In genomic region chr10:132666733-132667612, GRCh38 we compare ENCODE assay signal across 17 cellular contexts.
DNase-seq lines count a peak whose midpoint lies in the region; ATAC-seq, FAIRE-seq and TF ChIP-seq lines count a peak whose summit lies in the region.
"Had no signal": no experiment of that assay in that cellular context is flagged by ENCODE, and none has a peak within 500 bp of the region (broad histone marks: within the 10 kb centered on the region; RNA-seq: fewer than 3 reads in every experiment).

No MANE protein-coding gene starts in this region.

- H3K79me2 ChIP-seq in keratinocyte (ENCODE audit: control insufficient read depth, insufficient read depth, low read length) = no peaks in the 10 kb centered on the region

- H3K27ac ChIP-seq in A549 (peak overlapping the region; percentile 65 to 84), HEK293 (ENCODE audit: extremely low read depth, low read depth, low read length) (no peak overlapping the region), keratinocyte (ENCODE audit: control insufficient read depth, insufficient read depth, low read length) (peak overlapping the region; percentile 87)
- H3K27ac ChIP-seq: psoas muscle, uterus had no signal

- TF ChIP-seq EP300 in A549 (IDR thresholded peaks at IDR 0.05) = no peak

- POLR2A ChIA-PET in A549 (lab: Yijun Ruan, JAX) = no interaction called here
- POLR2A ChIA-PET in HEK293 (lab: Yijun Ruan, JAX) = no interaction called here
- POLR2A ChIA-PET in T-cell (lab: Charles Lee) = interaction anchor here in 1 of 2 donors (0.5 kb wide), 1 partner anchor 765 kb away, joined by 3 read pairs; no protein-coding TSS in a partner anchor

- H3K27ac Mint-ChIP-seq in activated T-helper 17 cell treated with anti-CD3 and anti-CD28 coated beads, Interleukin-2, amount 50 U/mL, for 72 hours = peak overlapping the region; percentile 86
- H3K27ac Mint-ChIP-seq in T-cell = no peak overlapping the region
- H3K27ac Mint-ChIP-seq: activated CD8-positive, alpha-beta memory T cell treated with anti-CD3 and anti-CD28 coated beads, Interleukin-2, amount 10 ng/mL, durations not matched to agents 7 days and 5 days; B cell had no signal

- TF ChIP-seq CTCF in A549 (IDR thresholded peaks at IDR 0.05) = no peak
- no peak for TF ChIP-seq CTCF in HEK293 (tag by site-specific recombination; IDR thresholded peaks at IDR 0.05)
- no peak for TF ChIP-seq CTCF in keratinocyte (optimal IDR thresholded peaks at IDR 0.05 in 1 of 3, IDR thresholded peaks at IDR 0.05 in 1 of 3, conservative IDR thresholded peaks at IDR 0.05 in 1 of 3; ENCODE audit: extremely low read depth in 1 of 3, insufficient read depth in 2 of 3, low read length in 3 of 3)

- no peak for TF ChIP-seq RAD21 in A549 (conservative IDR thresholded peaks at IDR 0.05 in 1 of 2, IDR thresholded peaks at IDR 0.05 in 1 of 2)

- peaks cover 11% of the 10 kb centered on the region for H3K4me1 Mint-ChIP-seq in activated T-helper 17 cell treated with anti-CD3 and anti-CD28 coated beads, Interleukin-2, amount 50 U/mL, for 72 hours
- peaks cover 0 to 6% (median 5%) of the 10 kb centered on the region in 3 donors for H3K4me1 Mint-ChIP-seq in T-cell
- H3K4me1 Mint-ChIP-seq: B cell had no signal

- no peak overlapping the region for H3K4me3 ChIP-seq in A549
- no peak overlapping the region for H3K4me3 ChIP-seq in HEK293 (ENCODE audit: low read depth, low read length)
- no peak overlapping the region for H3K4me3 ChIP-seq in keratinocyte (ENCODE audit: control insufficient read depth in 2 of 3, extremely low read depth in 1 of 3, insufficient read depth in 2 of 3, low read depth in 1 of 3, low read length in 3 of 3)
- H3K4me3 ChIP-seq: psoas muscle, uterus had no signal

- H2AFZ ChIP-seq in keratinocyte (ENCODE audit: control insufficient read depth, low read length) = no peak overlapping the region

- H3K36me3 Mint-ChIP-seq in activated T-helper 17 cell treated with anti-CD3 and anti-CD28 coated beads, Interleukin-2, amount 50 U/mL, for 72 hours (ENCODE audit: low read depth) = peaks cover 6% of the 10 kb centered on the region
- peaks cover 6% of the 10 kb centered on the region for H3K36me3 Mint-ChIP-seq in T-cell
- H3K36me3 Mint-ChIP-seq: activated CD8-positive, alpha-beta memory T cell treated with anti-CD3 and anti-CD28 coated beads, Interleukin-2, amount 10 ng/mL, durations not matched to agents 7 days and 5 days had no signal

- TF ChIP-seq POLR2A in A549 (IDR thresholded peaks at IDR 0.05; ENCODE audit: low read length) = no peak

- 66% methylated on average over 18 of the region's 18 CpGs for WGBS in A549 (ENCODE audit: missing lambda C conversion rate)

- CTCF ChIA-PET in A549 (lab: Yijun Ruan, JAX) (interaction anchor here (1.0 to 7.1 kb wide), 3 partner anchors 12 to 273 kb away, joined by 3 to 61 read pairs (median 4); no protein-coding TSS in a partner anchor), HEK293 (lab: Yijun Ruan, JAX) (interaction anchor here (0.8 to 5.0 kb wide), 2 partner anchors 13 to 208 kb away, joined by 3 to 24 read pairs; no protein-coding TSS in a partner anchor), T-cell (lab: Charles Lee) (no interaction called here)

- no peaks in the 10 kb centered on the region for H4K20me1 ChIP-seq in keratinocyte (ENCODE audit: control insufficient read depth, extremely low read depth, insufficient read depth, low read length)

- H3K4me3 Mint-ChIP-seq in activated T-helper 17 cell treated with anti-CD3 and anti-CD28 coated beads, Interleukin-2, amount 50 U/mL, for 72 hours = peak overlapping the region; percentile 47
- no peak overlapping the region for H3K4me3 Mint-ChIP-seq in T-cell
- H3K4me3 Mint-ChIP-seq: activated CD8-positive, alpha-beta memory T cell treated with anti-CD3 and anti-CD28 coated beads, Interleukin-2, amount 10 ng/mL, durations not matched to agents 7 days and 5 days; B cell had no signal

- H3K36me3 ChIP-seq in HEK293 (ENCODE audit: control insufficient read depth in 2 of 2, insufficient read depth in 1 of 2, low read length in 2 of 2) = no peaks in the 10 kb centered on the region
- H3K36me3 ChIP-seq in keratinocyte (ENCODE audit: control insufficient read depth in 2 of 2, extremely low read depth in 1 of 2, insufficient read depth in 2 of 2, low read length in 2 of 2) = no peaks in the 10 kb centered on the region
- H3K36me3 ChIP-seq: uterus had no signal

- ATAC-seq in A549 (peak in 1 of 2 experiments; percentile 51; a peak in 3 of 6 replicates), T-cell (replicated peaks in 1 of 4) (no peak), GM18868 (IDR thresholded peaks at IDR 0.05; ENCODE audit: unreplicated experiment) (no peak)
- ATAC-seq in activated T-helper 17 cell treated with anti-CD3 and anti-CD28 coated beads, Interleukin-2, amount 50 U/mL, for 72 hours (replicated peaks) = no peak

- peak overlapping the region; percentile 75 for H3K4me2 ChIP-seq in A549
- H3K4me2 ChIP-seq in keratinocyte (ENCODE audit: control insufficient read depth, extremely low read depth, insufficient read depth, low read depth, low read length) = peak overlapping the region; percentile 77

- no peaks in the 10 kb centered on the region for H3K9me3 Mint-ChIP-seq in activated T-helper 17 cell treated with anti-CD3 and anti-CD28 coated beads, Interleukin-2, amount 50 U/mL, for 72 hours
- H3K9me3 Mint-ChIP-seq in T-cell = no peaks in the 10 kb centered on the region

- H3K9me3 ChIP-seq in A549 = no peaks in the 10 kb centered on the region
- H3K9me3 ChIP-seq in HEK293 (ENCODE audit: control insufficient read depth, insufficient read depth, low read depth, low read length) = no peaks in the 10 kb centered on the region
- H3K9me3 ChIP-seq in keratinocyte (ENCODE audit: control insufficient read depth, low read depth, low read length) = no peaks in the 10 kb centered on the region
- H3K9me3 ChIP-seq: psoas muscle, uterus had no signal

- H3K9me1 ChIP-seq in keratinocyte (ENCODE audit: control insufficient read depth, extremely low read depth, insufficient read depth, low read length) = peaks cover 2% of the 10 kb centered on the region

- no peaks in the 10 kb centered on the region for H3K27me3 ChIP-seq in keratinocyte (ENCODE audit: control insufficient read depth, extremely low read depth, insufficient read depth, low read length)
- H3K27me3 ChIP-seq: uterus had no signal

- DNase-seq in A549 (ENCODE audit: low read depth in 1 of 2, low spot score in 1 of 2) = peak in 1 of 2 experiments; percentile 31
- DNase-seq in keratinocyte (ENCODE audit: low read depth, low spot score) = no peak
- no peak for DNase-seq in COLO668 (lab: John Stamatoyannopoulos, UW; ENCODE audit: unreplicated experiment)
- no peak for DNase-seq in T-cell
- no peak for DNase-seq in NCI-H446 (lab: John Stamatoyannopoulos, UW)
- DNase-seq: activated CD8-positive, alpha-beta memory T cell treated with anti-CD3 and anti-CD28 coated beads, Interleukin-2, amount 10 ng/mL, durations not matched to agents 7 days and 5 days; activated naive CD4-positive, alpha-beta T cell treated with anti-CD3 and anti-CD28 coated beads, Interleukin-2, amount 50 U/mL, for 16 hours; cortex of kidney; NCI-H1092 treated with DMSO at 0.1 percent for 48 hours; SIG-M5; stimulated activated CD4-positive, alpha-beta T cell treated with anti-CD3 and anti-CD28 coated beads, Interleukin-1b, Interleukin-23, amount 100 ng/mL, for 48 hours; uterus had no signal

- dilution Hi-C loops in keratinocyte (cut with MboI; ENCODE audit: extremely low pct_ligation_motif_present, low sequenced_read_pairs) = no loop called here

- FAIRE-seq in A549 (lab: Jason Lieb, UNC) (no peak), keratinocyte (lab: Jason Lieb, UNC) (no peak)

- H3K4me1 ChIP-seq in A549 (peaks cover 31% of the 10 kb centered on the region), HEK293 (ENCODE audit: control insufficient read depth, insufficient read depth, low read length) (no peaks in the 10 kb centered on the region; the same call in 1 of the 2 replicates), keratinocyte (ENCODE audit: control insufficient read depth, extremely low read depth, insufficient read depth, low read length) (peaks cover 20% of the 10 kb centered on the region)
- H3K4me1 ChIP-seq: psoas muscle had no signal

- H3K9ac ChIP-seq in keratinocyte (ENCODE audit: control insufficient read depth, extremely low read depth, insufficient read depth, low read length) = peak overlapping the region; percentile 36

- no peaks in the 10 kb centered on the region for H3K27me3 Mint-ChIP-seq in activated T-helper 17 cell treated with anti-CD3 and anti-CD28 coated beads, Interleukin-2, amount 50 U/mL, for 72 hours
- no peaks in the 10 kb centered on the region for H3K27me3 Mint-ChIP-seq in T-cell
- H3K27me3 Mint-ChIP-seq: activated CD8-positive, alpha-beta memory T cell treated with anti-CD3 and anti-CD28 coated beads, Interleukin-2, amount 10 ng/mL, durations not matched to agents 7 days and 5 days; B cell had no signal

TF ChIP-seq in A549, 52 proteins besides CTCF, POLR2A, EP300 and RAD21:
- TF ChIP-seq ESRRA (IDR thresholded peaks at IDR 0.05; ENCODE audit: borderline replicate concordance, low read length) = no peak
- TF ChIP-seq MAZ (IDR thresholded peaks at IDR 0.05; ENCODE audit: borderline replicate concordance, low read depth, low read length) = no peak
- TF ChIP-seq POLR2AphosphoS2 (conservative IDR thresholded peaks at IDR 0.05; ENCODE audit: low read length) = no peak
- TF ChIP-seq CEBPB (IDR thresholded peaks at IDR 0.05) = no peak
TF ChIP-seq in A549: peak in this region for 0.

TF ChIP-seq in HEK293, 187 proteins besides CTCF, POLR2A, EP300 and RAD21:
- TF ChIP-seq ZIC2 (tag by site-specific recombination; IDR thresholded peaks at IDR 0.05) (peak; percentile 25; the same call in 1 of the 2 replicates), ZNF555 (tag by site-specific recombination; conservative IDR thresholded peaks at IDR 0.05) (no peak), ZNF571 (tag by site-specific recombination; IDR thresholded peaks at IDR 0.05) (no peak)
TF ChIP-seq in HEK293: peak in this region for 1.

Comparison
In these comparisons a context has a peak if more than half of its experiments do, and no peak if none do; other contexts are left out.
1. CTCF ChIA-PET loops: an anchor here in A549 (1.0 to 7.1 kb wide) and HEK293 (0.8 to 5.0 kb wide); none called in T-cell.